Comparison of ENCODE assay signal across 27 cellular contexts in genomic region chr12:13913371-13913770, GRCh38.
"Had no signal": no experiment of that assay in that cellular context is flagged by ENCODE, and none has a peak within 500 bp of the region (broad histone marks: within the 10 kb centered on the region; RNA-seq: fewer than 3 reads in every experiment).

No MANE protein-coding gene starts in this region.

- DNase-seq: activated B cell treated with CpG ODN at 0.5 μM for 24 hours; activated CD4-positive, alpha-beta T cell treated with anti-CD3 and anti-CD28 coated beads, Interleukin-2, amount 50 U/mL, for 1 hour; activated CD8-positive, alpha-beta memory T cell treated with anti-CD3 and anti-CD28 coated beads, Interleukin-2, amount 10 ng/mL, durations not matched to agents 7 days and 5 days; activated CD8-positive, alpha-beta T cell treated with anti-CD3 and anti-CD28 coated beads, Interleukin-2, amount 10 ng/mL, durations not matched to agents 7 days and 5 days; activated naive CD4-positive, alpha-beta T cell; activated T-cell treated with anti-CD3 and anti-CD28 coated beads, Interleukin-2, amount 50 U/mL, for 48 hours; erythroblast; hippocampal formation; midbrain; naive thymus-derived CD4-positive, alpha-beta T cell; ovary; sigmoid colon; small intestine; stimulated activated CD4-positive, alpha-beta T cell treated with anti-CD3 and anti-CD28 coated beads, Interleukin-1b, Interleukin-23, amount 100 ng/mL, for 48 hours; stimulated activated CD4-positive, alpha-beta T cell treated with anti-CD3 and anti-CD28 coated beads, Interleukin-4, amount 100 ng/mL, for 4 hours; stimulated activated CD8-positive, alpha-beta memory T cell treated with anti-CD3 and anti-CD28 coated beads, Interleukin-4, amount 100 ng/mL, for 48 hours; stimulated activated naive B cell treated with anti-CD40 and anti-IgM and Interleukin-4, amounts not matched to agents 10 μg/mL and 1 μg/mL and 100 μg/mL, for 72 hours; stomach; T-helper 2 cell; thyroid gland; upper lobe of left lung had no signal

- H3K9me3 ChIP-seq: gastroesophageal sphincter, ovary, prostate gland, sigmoid colon, stomach, thyroid gland, upper lobe of left lung had no signal

- FAIRE-seq: bronchial epithelial cell, endometrium, keratinocyte, small intestine had no signal

- ATAC-seq: activated CD8-positive, alpha-beta memory T cell treated with anti-CD3 and anti-CD28 coated beads, Interleukin-2, amount 10 ng/mL, durations not matched to agents 7 days and 5 days; activated CD8-positive, alpha-beta T cell treated with anti-CD3 and anti-CD28 coated beads, Interleukin-2, amount 10 ng/mL, durations not matched to agents 7 days and 5 days; activated naive CD4-positive, alpha-beta T cell treated with anti-CD3 and anti-CD28 coated beads, Interleukin-2, amount 50 U/mL, for 72 hours; gastroesophageal sphincter; naive thymus-derived CD4-positive, alpha-beta T cell; stimulated activated naive B cell treated with anti-CD40 and anti-IgM and Interleukin-4, amounts not matched to agents 10 μg/mL and 1 μg/mL and 100 μg/mL, for 72 hours had no signal

- H3K27ac ChIP-seq: gastroesophageal sphincter, ovary, prostate gland, sigmoid colon, stomach, thyroid gland, upper lobe of left lung had no signal

- H3K4me1 ChIP-seq: gastroesophageal sphincter, prostate gland, sigmoid colon, thyroid gland, upper lobe of left lung had no signal

- H3K4me3 ChIP-seq: gastroesophageal sphincter, ovary, prostate gland, sigmoid colon, stomach, thyroid gland, upper lobe of left lung had no signal

- H3K27me3 ChIP-seq: gastroesophageal sphincter, ovary, sigmoid colon, stomach, thyroid gland, upper lobe of left lung had no signal

- H3K36me3 ChIP-seq: gastroesophageal sphincter, ovary, prostate gland, sigmoid colon, stomach, thyroid gland, upper lobe of left lung had no signal
